ENCODE assay signal across 8 cellular contexts in the genomic region with DNA sequence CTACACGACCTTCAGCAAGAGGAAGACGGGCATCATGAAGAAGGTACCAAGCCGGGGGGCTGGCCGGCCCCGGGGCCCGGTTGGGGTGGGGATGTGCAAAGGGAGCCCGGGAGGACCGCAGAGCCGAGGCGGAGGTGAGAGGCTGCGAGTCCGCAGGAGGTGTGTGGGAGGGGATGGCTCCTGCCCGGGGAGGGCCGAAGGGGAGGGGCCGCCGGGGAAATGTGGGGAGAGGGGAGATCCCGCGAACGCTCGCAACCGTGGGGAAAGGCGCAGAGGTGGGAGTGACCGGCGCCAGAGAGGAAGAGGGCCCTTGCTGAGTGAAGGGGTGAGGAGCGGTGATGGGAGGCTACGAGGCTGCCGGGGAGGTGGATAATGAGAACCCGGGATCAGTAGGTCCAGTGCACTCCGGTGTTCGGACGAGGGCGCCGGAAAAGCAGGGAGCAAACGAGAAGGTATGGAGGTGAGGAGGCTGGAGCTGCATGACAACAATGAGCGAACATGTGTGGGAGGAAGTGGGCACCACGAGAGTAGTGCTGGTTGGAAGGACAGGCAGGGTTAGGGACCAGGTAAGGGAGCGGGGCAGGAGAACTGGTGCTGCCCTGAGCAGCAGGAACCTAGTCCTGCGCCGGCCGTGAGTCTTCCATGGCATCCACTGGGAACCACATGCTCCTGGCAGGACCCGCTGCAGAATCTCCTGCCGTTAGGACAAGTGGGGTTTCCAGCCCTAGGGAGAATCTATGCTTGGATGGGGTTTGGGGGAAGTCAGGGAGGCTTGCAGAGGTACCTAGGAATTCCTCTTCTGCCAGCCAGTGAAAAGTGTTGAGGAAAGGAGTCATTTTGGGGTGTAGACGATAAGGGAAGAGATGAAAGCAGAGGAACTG. TPM values are rescaled to one million over a fixed set of nuclear protein-coding genes. Genes with fewer than 3 reads are reported as not detected.
DNase-seq lines count a peak whose midpoint lies in the region; ATAC-seq, FAIRE-seq and TF ChIP-seq lines count a peak whose summit lies in the region.

No MANE protein-coding gene starts in this region.

- ATAC-seq in GM21360 (IDR thresholded peaks at IDR 0.05; ENCODE audit: unreplicated experiment) (no peak), HG03196 (IDR thresholded peaks at IDR 0.05; ENCODE audit: unreplicated experiment) (no peak)

- H3K27me3 ChIP-seq in muscle layer of duodenum (ENCODE audit: low read depth, low read length): no peaks in the 10 kb centered on the region

- peak overlapping the region; percentile 81 to 91 for H3K4me3 ChIP-seq in muscle layer of duodenum (ENCODE audit: low read depth in 1 of 2, low read length in 2 of 2)

- H3K4me1 ChIP-seq in muscle layer of duodenum (ENCODE audit: control insufficient read depth in 1 of 2, insufficient read depth in 2 of 2, low read length in 2 of 2): peaks cover 17 to 30% of the 10 kb centered on the region in 2 donors

- H3K36me3 ChIP-seq in muscle layer of duodenum (ENCODE audit: control insufficient read depth in 1 of 2, insufficient read depth in 2 of 2, low read length in 2 of 2): peaks cover 21 to 24% of the 10 kb centered on the region in 2 donors

- H3K27ac ChIP-seq in epithelial cell of prostate (peak overlapping the region; percentile 84), muscle layer of duodenum (ENCODE audit: low read length) (peak overlapping the region; percentile 95)

- peak; percentile 16 for FAIRE-seq in GM12891 (lab: Jason Lieb, UNC)

- no peak for TF ChIP-seq POLR2A in GM12891 (IDR thresholded peaks at IDR 0.05; ENCODE audit: low read depth, low read length)

- H3K9me3 ChIP-seq in muscle layer of duodenum (ENCODE audit: control insufficient read depth in 1 of 2, low read length in 2 of 2): no peaks in the 10 kb centered on the region

- DNase-seq in GM12891 (ENCODE audit: insufficient read length, low spot score) (no peak), NCI-H510A (lab: John Stamatoyannopoulos, UW) (peak; percentile 42), activated T-cell treated with anti-CD3 and anti-CD28 coated beads for 1 hour (ENCODE audit: low read depth) (peak; percentile 34), epithelial cell of prostate (ENCODE audit: low read depth, low spot score) (no peak)
- peak; percentile 64 for DNase-seq in stimulated activated naive CD4-positive, alpha-beta T cell treated with Interleukin-2 at 50 U/mL for 16 hours (lab: John Stamatoyannopoulos, UW)

TF ChIP-seq in GM12891, 5 proteins besides CTCF, POLR2A, EP300 and RAD21:
- TF ChIP-seq PAX5 (IDR thresholded peaks at IDR 0.05; ENCODE audit: insufficient read depth, low read length, severe bottlenecking) (no peak), SPI1 (IDR thresholded peaks at IDR 0.05; ENCODE audit: low read depth, low read length) (peak; percentile 67)
TF ChIP-seq in GM12891: peak in this region for 1.

RNA-seq across cellular contexts. Expression of gene SRF, which starts 1.3 kb away (rescaled TPM):
- polyA plus RNA-seq in GM12891 (2012; ENCODE audit: low read depth, missing spikeins): 31.1 TPM

RNA-seq across cellular contexts. Expression of gene CUL9, which starts 9.6 kb away (rescaled TPM):
- 28.3 TPM for polyA plus RNA-seq in GM12891 (2012; ENCODE audit: low read depth, missing spikeins)

RNA-seq across cellular contexts. Expression of gene DNPH1, which starts 56.9 kb away (rescaled TPM):
- polyA plus RNA-seq in GM12891 (2012; ENCODE audit: low read depth, missing spikeins): 113 TPM

Comparison
In these comparisons a context has a peak if more than half of its experiments do, and no peak if none do; other contexts are left out.
1. DNase-seq: peak in NCI-H510A (single experiment), activated T-cell treated with anti-CD3 and anti-CD28 coated beads for 1 hour (single experiment) and stimulated activated naive CD4-positive, alpha-beta T cell treated with Interleukin-2 at 50 U/mL for 16 hours (single experiment); none in GM12891 (single experiment) and epithelial cell of prostate (single experiment).